Comparison of ENCODE assay signal across 2 cellular contexts in genomic region chr12:20783796-20784357, GRCh38. TPM values are rescaled to one million over a fixed set of nuclear protein-coding genes. Genes with fewer than 3 reads are reported as not detected.
"Had no signal": no experiment of that assay in that cellular context is flagged by ENCODE, and none has a peak within 500 bp of the region (broad histone marks: within the 10 kb centered on the region; RNA-seq: fewer than 3 reads in every experiment).

No MANE protein-coding gene starts in this region.

RNA-seq across cellular contexts. Expression of gene SLCO1B3, which starts 26.6 kb away (rescaled TPM):
- total RNA-seq: IMR-90, K562 had no signal
